Comparison of ENCODE assay signal across 13 cellular contexts in the genomic region with DNA sequence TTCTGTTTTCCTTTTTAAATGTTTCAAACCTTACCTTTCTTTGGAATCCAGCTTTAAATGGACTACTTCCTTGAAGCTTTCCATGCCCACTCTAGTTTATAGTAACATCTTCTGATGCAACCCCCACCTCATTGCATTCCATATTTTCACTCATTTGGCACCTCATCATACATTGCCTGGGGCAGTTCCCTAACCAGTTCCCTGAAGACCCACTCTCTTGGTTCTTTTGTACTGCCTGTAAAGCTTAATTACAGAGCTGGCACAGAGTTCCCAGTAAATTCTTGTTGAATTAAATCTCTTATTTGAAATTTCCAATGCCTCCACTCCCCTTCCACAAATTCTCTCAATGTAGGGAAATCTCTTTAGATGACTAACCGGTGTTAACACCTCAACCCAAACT.
DNase-seq lines count a peak whose midpoint lies in the region; FAIRE-seq and TF ChIP-seq lines count a peak whose summit lies in the region.
"Had no signal": no experiment of that assay in that cellular context is flagged by ENCODE, and none has a peak within 500 bp of the region (broad histone marks: within the 10 kb centered on the region; RNA-seq: fewer than 3 reads in every experiment).

No MANE protein-coding gene starts in this region.

- no peak overlapping the region for H2AFZ ChIP-seq in GM23248

- no peak for FAIRE-seq in HTR-8/SVneo (lab: Jason Lieb, UNC)

- H4K20me1 ChIP-seq in GM23248 (ENCODE audit: insufficient read depth): no peaks in the 10 kb centered on the region

- H3K27me3 ChIP-seq in GM23248 (replicated peaks; ENCODE audit: insufficient read depth): no peaks in the 10 kb centered on the region
- H3K27me3 ChIP-seq in esophagus muscularis mucosa: no peaks in the 10 kb centered on the region

- H3K36me3 ChIP-seq in GM23248 (ENCODE audit: low read depth): no peaks in the 10 kb centered on the region
- no peaks in the 10 kb centered on the region for H3K36me3 ChIP-seq in esophagus muscularis mucosa

- H3K4me3 ChIP-seq in GM23248 (0 out of 2 replicates have a peak overlapping the region, but pooled peaks have one; percentile 14), esophagus muscularis mucosa (no peak overlapping the region), skin epidermis (no peak overlapping the region)

- peaks cover 48% of the 10 kb centered on the region for H3K4me1 ChIP-seq in GM23248 (ENCODE audit: insufficient read depth)
- peaks cover 29 to 86% (median 74%) of the 10 kb centered on the region in 4 donors for H3K4me1 ChIP-seq in esophagus muscularis mucosa

- no peak for TF ChIP-seq POLR2A in esophagus muscularis mucosa (IDR thresholded peaks at IDR 0.05; ENCODE audit: low read depth)

- peak overlapping the region; percentile 59 for H3K4me2 ChIP-seq in GM23248 (ENCODE audit: unreplicated experiment)

- H3K9me2 ChIP-seq in GM23248 (ENCODE audit: insufficient read depth): no peaks in the 10 kb centered on the region

- H3K27ac ChIP-seq in GM23248: peak overlapping the region; percentile 59
- H3K27ac ChIP-seq in esophagus muscularis mucosa (replicated peaks in 1 of 4): peak overlapping the region; percentile 55 to 80 (median 70)
- peak overlapping the region in 12 of 21 experiments; percentile 3 to 69 (median 38) for H3K27ac ChIP-seq in skin epidermis
- H3K27ac ChIP-seq in substantia nigra (ENCODE audit: low read depth, low read length, poor library complexity, severe bottlenecking): no peak overlapping the region

- no peak for TF ChIP-seq EP300 in esophagus muscularis mucosa (IDR thresholded peaks at IDR 0.05)

- no peaks in the 10 kb centered on the region for H3K79me2 ChIP-seq in GM23248 (ENCODE audit: insufficient read depth)

- in situ Hi-C loops in GM23248 (cut with MboI): no loop called here

- TF ChIP-seq CTCF in esophagus muscularis mucosa (IDR thresholded peaks at IDR 0.05): no peak

- H3F3A ChIP-seq in GM23248 (ENCODE audit: insufficient read depth): peaks cover 22% of the 10 kb centered on the region

- H3K9ac ChIP-seq in GM23248: peak overlapping the region; percentile 24; the same call in 1 of the 2 replicates

- 38 to 57% methylated on average over 1 of the region's 1 CpG for WGBS in GM23248 (ENCODE audit: low coverage in 1 of 2, low lambda C conversion rate in 2 of 2, missing lambda C conversion rate in 2 of 2), 2 experiments
- 36% methylated on average over 1 of the region's 1 CpG for WGBS in esophagus muscularis mucosa

- DNase-seq in GM23248: no peak
- DNase-seq in NCI-H446 treated with DMSO at 0.1 percent for 48 hours (lab: John Stamatoyannopoulos, UW): peak; percentile 20
- DNase-seq in esophagus muscularis mucosa (ENCODE audit: extremely low spot score): no peak
- no peak for DNase-seq in OCI-M1 (lab: John Stamatoyannopoulos, UW)
- no peak for DNase-seq in HTR-8/SVneo (ENCODE audit: insufficient read length, low spot score)
- DNase-seq in substantia nigra (lab: John Stamatoyannopoulos, UW): no peak
- no peak for DNase-seq in occipital lobe (lab: John Stamatoyannopoulos, UW)
- DNase-seq: CD8-positive, alpha-beta T cell; NCI-H1048; NCI-H524; SIG-M5; stimulated activated naive CD4-positive, alpha-beta T cell treated with Interleukin-2 at 50 U/mL for 16 hours had no signal

- intact Hi-C loops in esophagus muscularis mucosa (cut with DNase I): no loop called here

- no peaks in the 10 kb centered on the region for H3K9me3 ChIP-seq in GM23248 (ENCODE audit: low read depth)
- H3K9me3 ChIP-seq in esophagus muscularis mucosa: no peaks in the 10 kb centered on the region
